ENCODE assay signal across 22 cellular contexts in genomic region chr3:72337480-72337855, GRCh38.
DNase-seq lines count a peak whose midpoint lies in the region; ATAC-seq, FAIRE-seq and TF ChIP-seq lines count a peak whose summit lies in the region.
"Had no signal": no experiment of that assay in that cellular context is flagged by ENCODE, and none has a peak within 500 bp of the region (broad histone marks: within the 10 kb centered on the region; RNA-seq: fewer than 3 reads in every experiment).

No MANE protein-coding gene starts in this region.

- H3K9ac ChIP-seq in HepG2 (ENCODE audit: insufficient read depth, low read depth, low read length) (no peak overlapping the region), SK-N-MC (ENCODE audit: insufficient read length) (no peak overlapping the region), iPS-15b (ENCODE audit: low read depth, low read length) (peak overlapping the region; percentile 9)
- H3K9ac ChIP-seq: BLaER1 treated with 17β-estradiol and CSF1 and Interleukin-3, amounts not matched to agents 10 nM and 100 nM had no signal

- CTCF ChIA-PET in HepG2 (lab: Yijun Ruan, JAX; ENCODE audit: low intra/inter-chr PET ratio, low total read pairs), result no interaction called here

- H3K36me3 ChIP-seq in HepG2 (replicated peaks in 1 of 2; ENCODE audit: control insufficient read depth in 1 of 2, insufficient read depth in 2 of 2, low read length in 2 of 2) (no peaks in the 10 kb centered on the region), right lobe of liver (no peaks in the 10 kb centered on the region), SK-N-MC (ENCODE audit: insufficient read depth, low read length) (no peaks in the 10 kb centered on the region), iPS-15b (ENCODE audit: control insufficient read depth, insufficient read depth, low read length) (no peaks in the 10 kb centered on the region)
- H3K36me3 ChIP-seq: BLaER1 treated with 17β-estradiol and CSF1 and Interleukin-3, amounts not matched to agents 10 nM and 100 nM; pancreas; right atrium auricular region; WERI-Rb-1 had no signal

- no peaks in the 10 kb centered on the region for H4K20me1 ChIP-seq in HepG2 (ENCODE audit: insufficient read depth, low read length)
- H4K20me1 ChIP-seq: BLaER1 treated with 17β-estradiol and CSF1 and Interleukin-3, amounts not matched to agents 10 nM and 100 nM had no signal

- 77% methylated on average over 5 of the region's 5 CpGs for WGBS in HepG2 (ENCODE audit: low lambda C conversion rate)
- 86% methylated on average over 5 of the region's 5 CpGs for WGBS in right lobe of liver (ENCODE audit: insufficient coverage, low coverage, low lambda C conversion rate, missing lambda C conversion rate)

- no peaks in the 10 kb centered on the region for H3K9me3 ChIP-seq in HepG2 (ENCODE audit: low read length)
- H3K9me3 ChIP-seq in right lobe of liver, result no peaks in the 10 kb centered on the region
- no peaks in the 10 kb centered on the region for H3K9me3 ChIP-seq in SK-N-MC (ENCODE audit: low read depth, low read length)
- H3K9me3 ChIP-seq in iPS-15b (ENCODE audit: control insufficient read depth, insufficient read depth, low read length), result no peaks in the 10 kb centered on the region
- H3K9me3 ChIP-seq: BLaER1 treated with 17β-estradiol and CSF1 and Interleukin-3, amounts not matched to agents 10 nM and 100 nM; Caco-2; pancreas; right atrium auricular region had no signal

- H3K79me2 ChIP-seq in HepG2 (ENCODE audit: insufficient read depth, low read length), result no peaks in the 10 kb centered on the region

- H3K4me2 ChIP-seq in HepG2 (ENCODE audit: low read depth, low read length), result no peak overlapping the region

- intact Hi-C loops in HepG2 (cut with micrococcal nuclease; ENCODE audit: unreplicated experiment), result no loop called here
- intact Hi-C loops in right lobe of liver (cut with DNase I), result no loop called here

- in situ Hi-C loops in HepG2 (cut with HindIII; ENCODE audit: extremely low pct_ligation_motif_present, low pct_unique_long_range_greater_than_20kb), result no loop called here

- TF ChIP-seq EP300 in HepG2 (IDR thresholded peaks at IDR 0.05; ENCODE audit: low read depth in 2 of 2, low read length in 2 of 2) (no peak), HepG2 (CRISPR knock-in tag; IDR thresholded peaks at IDR 0.05; ENCODE audit: borderline replicate concordance) (no peak)

- TF ChIP-seq CTCF in HepG2 (CRISPR knock-in tag; IDR thresholded peaks at IDR 0.05) (no peak), right lobe of liver (IDR thresholded peaks at IDR 0.05) (no peak), GM10266 (IDR thresholded peaks at IDR 0.05; ENCODE audit: control insufficient read depth, insufficient read depth, low read depth, missing control alignments) (no peak)

- H3K4me1 ChIP-seq in HepG2 (ENCODE audit: insufficient read depth, low read length), result 0 out of 2 replicates have a peak, but pooled peaks cover 7% of the 10 kb centered on the region
- H3K4me1 ChIP-seq in right lobe of liver, result no peaks in the 10 kb centered on the region
- peaks cover 8% of the 10 kb centered on the region for H3K4me1 ChIP-seq in iPS-15b (ENCODE audit: control insufficient read depth, insufficient read depth, low read length)
- H3K4me1 ChIP-seq: pancreas had no signal

- FAIRE-seq in HepG2 (lab: Jason Lieb, UNC) (no peak), urothelium cell line (lab: Jason Lieb, UNC) (peak; percentile 100)
- FAIRE-seq: frontal cortex, islet of Langerhans, pancreas had no signal

- no peak for DNase-seq in HepG2 (ENCODE audit: low spot score)
- DNase-seq in right lobe of liver, result no peak
- DNase-seq in SK-N-MC (ENCODE audit: low read depth, low spot score), result no peak
- no peak for DNase-seq in urothelium cell line (ENCODE audit: low spot score)
- no peak for DNase-seq in globus pallidus (ENCODE audit: low spot score)
- DNase-seq in GM19240 (ENCODE audit: insufficient read length, low spot score), result no peak
- DNase-seq in GM10266 (ENCODE audit: extremely low spot score), result no peak
- DNase-seq: activated CD8-positive, alpha-beta memory T cell treated with anti-CD3 and anti-CD28 coated beads, Interleukin-2, amount 50 U/mL, for 48 hours; activated naive CD8-positive, alpha-beta T cell treated with anti-CD3 and anti-CD28 coated beads, Interleukin-2, amount 10 ng/mL, durations not matched to agents 7 days and 5 days; Caco-2; NCI-H1694; NCI-H524 treated with DMSO at 0.1 percent for 48 hours; RPMI8226; stimulated activated CD4-positive, alpha-beta T cell treated with anti-CD3 and anti-CD28 coated beads, Interleukin-12 subunit alpha, Interleukin-12 subunit beta, amount 100 ng/mL, for 4 hours; stimulated activated naive CD4-positive, alpha-beta T cell treated with Interleukin-2 at 50 U/mL for 16 hours had no signal

- H3K27me3 ChIP-seq in HepG2 (ENCODE audit: control insufficient read depth in 1 of 2, insufficient read depth in 2 of 2, low read length in 2 of 2), result peaks cover 0 to 5% of the 10 kb centered on the region in 2 experiments; a peak in 2 of 5 replicates
- no peaks in the 10 kb centered on the region for H3K27me3 ChIP-seq in right lobe of liver
- H3K27me3 ChIP-seq in iPS-15b (ENCODE audit: control insufficient read depth, insufficient read depth, low read length), result no peaks in the 10 kb centered on the region
- H3K27me3 ChIP-seq: BLaER1 treated with 17β-estradiol and CSF1 and Interleukin-3, amounts not matched to agents 10 nM and 100 nM; pancreas; right atrium auricular region had no signal

- ATAC-seq in HepG2, result no peak
- ATAC-seq in right lobe of liver, result no peak

- TF ChIP-seq POLR2A in HepG2 (IDR thresholded peaks at IDR 0.05; ENCODE audit: insufficient read depth in 1 of 2, low read depth in 2 of 2, low read length in 2 of 2), result no peak
- TF ChIP-seq POLR2A in right lobe of liver (IDR thresholded peaks at IDR 0.05), result no peak

- H3K27ac ChIP-seq in HepG2 (ENCODE audit: extremely low read length, insufficient read depth, low read length) (no peak overlapping the region), right lobe of liver (no peak overlapping the region), SK-N-MC (no peak overlapping the region)
- H3K27ac ChIP-seq: pancreas, right atrium auricular region had no signal

- TF ChIP-seq RAD21 in HepG2 (CRISPR knock-in tag; IDR thresholded peaks at IDR 0.05), result no peak

- POLR2A ChIA-PET in HepG2 (lab: Yijun Ruan, JAX), result no interaction called here

- no TSS peak for BruUV-seq in HepG2 (replicated peaks; lab: Mats Ljungman, UMichigan)

- H2AFZ ChIP-seq in HepG2 (ENCODE audit: low read length), result no peak overlapping the region

- H3K4me3 ChIP-seq in HepG2 (replicated peaks in 1 of 3; ENCODE audit: insufficient read depth in 1 of 3, low read depth in 2 of 3, low read length in 3 of 3), result no peak overlapping the region
- H3K4me3 ChIP-seq in right lobe of liver, result no peak overlapping the region
- H3K4me3 ChIP-seq in SK-N-MC, result peak overlapping the region; percentile 52; the same call in 1 of the 2 replicates
- no peak overlapping the region for H3K4me3 ChIP-seq in iPS-15b (ENCODE audit: low read depth, low read length)
- H3K4me3 ChIP-seq: BLaER1 treated with 17β-estradiol and CSF1 and Interleukin-3, amounts not matched to agents 10 nM and 100 nM; pancreas had no signal

TF ChIP-seq in HepG2, 621 proteins besides CTCF, POLR2A, EP300 and RAD21:
- TF ChIP-seq TOPORS (CRISPR knock-in tag; IDR thresholded peaks at IDR 0.05), result no peak
- TF ChIP-seq ZNF646 (CRISPR knock-in tag; IDR thresholded peaks at IDR 0.05), result peak; percentile 92
